In genomic region chr1:207868769-207869721, GRCh38 we compare ENCODE assay signal across 8 cellular contexts. TPM values are rescaled to one million over a fixed set of nuclear protein-coding genes. Genes with fewer than 3 reads are reported as not detected.
DNase-seq lines count a peak whose midpoint lies in the region; ATAC-seq, FAIRE-seq and TF ChIP-seq lines count a peak whose summit lies in the region.

No MANE protein-coding gene starts in this region.

- ATAC-seq in GM21786 (IDR thresholded peaks at IDR 0.05; ENCODE audit: unreplicated experiment): peak; percentile 42
- ATAC-seq in activated naive CD8-positive, alpha-beta T cell treated with anti-CD3 and anti-CD28 coated beads, Interleukin-2, amount 50 U/mL, for 24 hours: peak; percentile 45
- peak; percentile 80 to 88 (median 84) for ATAC-seq in pancreas

- H3K36me3 Mint-ChIP-seq in activated naive CD8-positive, alpha-beta T cell treated with anti-CD3 and anti-CD28 coated beads, Interleukin-2, amount 50 U/mL, for 24 hours (ENCODE audit: low read depth): peaks cover 11% of the 10 kb centered on the region

- intact Hi-C loops in pancreas (cut with DNase I): loop anchor here in 2 of 3 donors (5.0 kb wide), 1 partner anchor 37 kb away; no protein-coding TSS in a partner anchor

- H3K27ac Mint-ChIP-seq in activated naive CD8-positive, alpha-beta T cell treated with anti-CD3 and anti-CD28 coated beads, Interleukin-2, amount 50 U/mL, for 24 hours: peak overlapping the region; percentile 81

- H3K4me1 Mint-ChIP-seq in activated naive CD8-positive, alpha-beta T cell treated with anti-CD3 and anti-CD28 coated beads, Interleukin-2, amount 50 U/mL, for 24 hours: peaks cover 82% of the 10 kb centered on the region

- H3K36me3 ChIP-seq in cardiac muscle cell: no peaks in the 10 kb centered on the region
- no peaks in the 10 kb centered on the region for H3K36me3 ChIP-seq in pancreas
- no peaks in the 10 kb centered on the region for H3K36me3 ChIP-seq in urinary bladder (ENCODE audit: insufficient read depth)

- DNase-seq in GDM1 (lab: John Stamatoyannopoulos, UW): peak; percentile 58
- DNase-seq in Kasumi-1 (lab: John Stamatoyannopoulos, UW): peak; percentile 36 to 59
- peak; percentile 62 for DNase-seq in SKM-1 treated with dmso at 0.1 percent for 144 hours (lab: John Stamatoyannopoulos, UW; ENCODE audit: unreplicated experiment)
- peak; percentile 77 for DNase-seq in activated naive CD8-positive, alpha-beta T cell treated with anti-CD3 and anti-CD28 coated beads, Interleukin-2, amount 50 U/mL, for 24 hours
- DNase-seq in cardiac muscle cell (ENCODE audit: low read depth in 1 of 2, low spot score in 1 of 2): peak; percentile 81 to 84
- peak; percentile 76 to 94 (median 86) for DNase-seq in pancreas

- TF ChIP-seq CTCF in cardiac muscle cell (IDR thresholded peaks at IDR 0.05; ENCODE audit: low read depth, low read length): peak; percentile 71
- TF ChIP-seq CTCF in pancreas (IDR thresholded peaks at IDR 0.05): peak; percentile 62 to 82 (median 69)

- no peak overlapping the region for H3K27ac ChIP-seq in cardiac muscle cell
- peak overlapping the region; percentile 60 to 89 (median 84) for H3K27ac ChIP-seq in pancreas
- H3K27ac ChIP-seq in urinary bladder (ENCODE audit: low read depth): peak overlapping the region; percentile 92

- FAIRE-seq in pancreas (lab: Jason Lieb, UNC): no peak

- peak overlapping the region; percentile 88 for H3K4me3 Mint-ChIP-seq in activated naive CD8-positive, alpha-beta T cell treated with anti-CD3 and anti-CD28 coated beads, Interleukin-2, amount 50 U/mL, for 24 hours

- no peaks in the 10 kb centered on the region for H3K9me3 Mint-ChIP-seq in activated naive CD8-positive, alpha-beta T cell treated with anti-CD3 and anti-CD28 coated beads, Interleukin-2, amount 50 U/mL, for 24 hours

- H3K27me3 ChIP-seq in cardiac muscle cell (peaks cover 16% of the 10 kb centered on the region), pancreas (no peaks in the 10 kb centered on the region)

- peaks cover 12% of the 10 kb centered on the region for H3K4me1 ChIP-seq in cardiac muscle cell (ENCODE audit: low read depth)
- peaks cover 0 to 16% (median 3%) of the 10 kb centered on the region in 3 donors for H3K4me1 ChIP-seq in pancreas
- no peaks in the 10 kb centered on the region for H3K4me1 ChIP-seq in urinary bladder (ENCODE audit: insufficient read depth)

- H3K27me3 Mint-ChIP-seq in activated naive CD8-positive, alpha-beta T cell treated with anti-CD3 and anti-CD28 coated beads, Interleukin-2, amount 50 U/mL, for 24 hours: no peaks in the 10 kb centered on the region

- 2% methylated on average over 81 to 87 of the region's 87 CpGs for WGBS in pancreas, 2 donors
- 3% methylated on average over 87 of the region's 87 CpGs for WGBS in urinary bladder

- H3K4me3 ChIP-seq in cardiac muscle cell (peak overlapping the region; percentile 76), pancreas (peak overlapping the region; percentile 63 to 88 (median 86)), urinary bladder (ENCODE audit: low read depth, low read length) (peak overlapping the region; percentile 98)

- H3K9me3 ChIP-seq in cardiac muscle cell (ENCODE audit: low read depth) (no peaks in the 10 kb centered on the region), pancreas (no peaks in the 10 kb centered on the region)

RNA-seq across cellular contexts. Expression of gene CD34, which starts 41.9 kb away (rescaled TPM):
- 0.04 and 0.27 TPM in 2 replicates for total RNA-seq in cardiac muscle cell
- 0.29 and 0.94 TPM in 2 replicates for polyA plus RNA-seq in cardiac muscle cell
- total RNA-seq in pancreas: 10 to 100 TPM in 1 of 6 donors, 1 to 10 TPM in 5; 5.2 to 11.9 (median 8.1) TPM
- polyA plus RNA-seq in pancreas: 10 to 100 TPM in 1 of 2 donors, 1 to 10 TPM in 1; 5.9 to 11.6 TPM
- 42.5 TPM for total RNA-seq in urinary bladder
- 83.2 TPM for polyA plus RNA-seq in urinary bladder
